8 cellular contexts compared by ENCODE assay signal in the genomic region with DNA sequence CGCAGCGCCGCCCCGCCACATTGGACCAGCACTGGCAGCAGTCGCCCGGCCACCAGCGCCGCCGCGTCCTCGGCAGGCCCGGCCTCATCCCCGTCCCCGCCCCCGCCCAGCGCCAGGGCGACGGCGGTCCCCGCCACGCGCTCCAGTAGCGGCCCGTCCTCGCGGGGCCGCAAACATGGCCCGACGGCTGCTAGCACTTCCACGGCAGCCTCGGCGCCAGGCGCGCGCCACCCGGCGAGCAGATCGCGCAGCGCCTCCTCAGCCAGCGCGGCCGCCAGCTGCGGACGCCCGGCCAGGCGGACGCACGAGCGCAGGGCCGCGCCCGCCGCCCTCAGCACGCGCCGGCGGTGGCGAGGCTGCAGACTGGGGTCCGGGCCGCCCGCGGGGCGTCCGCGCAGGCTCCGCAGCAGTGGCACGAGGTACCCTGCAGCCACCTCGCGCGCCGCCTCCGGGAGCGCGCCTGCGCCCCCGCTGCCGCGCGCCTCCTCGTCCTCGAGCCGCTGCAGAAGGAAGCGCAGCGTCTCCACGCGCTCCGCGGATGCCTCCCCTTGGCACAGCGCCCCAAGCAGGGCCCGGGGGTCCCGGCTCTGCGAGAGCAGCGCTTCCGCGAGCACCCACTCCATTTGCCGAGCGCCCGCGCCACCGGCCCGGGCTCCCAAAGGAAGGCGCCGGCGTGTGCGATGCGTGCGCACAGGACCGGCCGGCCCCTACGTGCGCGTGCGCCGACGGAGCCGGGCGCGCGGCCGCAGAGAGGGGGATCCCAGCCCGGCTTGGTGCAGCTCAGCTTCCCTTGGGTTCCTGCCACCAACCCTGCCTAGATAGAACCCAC. TPM values are rescaled to one million over a fixed set of nuclear protein-coding genes. Genes with fewer than 3 reads are reported as not detected.
DNase-seq lines count a peak whose midpoint lies in the region; ATAC-seq and TF ChIP-seq lines count a peak whose summit lies in the region.

A gene with protein sequence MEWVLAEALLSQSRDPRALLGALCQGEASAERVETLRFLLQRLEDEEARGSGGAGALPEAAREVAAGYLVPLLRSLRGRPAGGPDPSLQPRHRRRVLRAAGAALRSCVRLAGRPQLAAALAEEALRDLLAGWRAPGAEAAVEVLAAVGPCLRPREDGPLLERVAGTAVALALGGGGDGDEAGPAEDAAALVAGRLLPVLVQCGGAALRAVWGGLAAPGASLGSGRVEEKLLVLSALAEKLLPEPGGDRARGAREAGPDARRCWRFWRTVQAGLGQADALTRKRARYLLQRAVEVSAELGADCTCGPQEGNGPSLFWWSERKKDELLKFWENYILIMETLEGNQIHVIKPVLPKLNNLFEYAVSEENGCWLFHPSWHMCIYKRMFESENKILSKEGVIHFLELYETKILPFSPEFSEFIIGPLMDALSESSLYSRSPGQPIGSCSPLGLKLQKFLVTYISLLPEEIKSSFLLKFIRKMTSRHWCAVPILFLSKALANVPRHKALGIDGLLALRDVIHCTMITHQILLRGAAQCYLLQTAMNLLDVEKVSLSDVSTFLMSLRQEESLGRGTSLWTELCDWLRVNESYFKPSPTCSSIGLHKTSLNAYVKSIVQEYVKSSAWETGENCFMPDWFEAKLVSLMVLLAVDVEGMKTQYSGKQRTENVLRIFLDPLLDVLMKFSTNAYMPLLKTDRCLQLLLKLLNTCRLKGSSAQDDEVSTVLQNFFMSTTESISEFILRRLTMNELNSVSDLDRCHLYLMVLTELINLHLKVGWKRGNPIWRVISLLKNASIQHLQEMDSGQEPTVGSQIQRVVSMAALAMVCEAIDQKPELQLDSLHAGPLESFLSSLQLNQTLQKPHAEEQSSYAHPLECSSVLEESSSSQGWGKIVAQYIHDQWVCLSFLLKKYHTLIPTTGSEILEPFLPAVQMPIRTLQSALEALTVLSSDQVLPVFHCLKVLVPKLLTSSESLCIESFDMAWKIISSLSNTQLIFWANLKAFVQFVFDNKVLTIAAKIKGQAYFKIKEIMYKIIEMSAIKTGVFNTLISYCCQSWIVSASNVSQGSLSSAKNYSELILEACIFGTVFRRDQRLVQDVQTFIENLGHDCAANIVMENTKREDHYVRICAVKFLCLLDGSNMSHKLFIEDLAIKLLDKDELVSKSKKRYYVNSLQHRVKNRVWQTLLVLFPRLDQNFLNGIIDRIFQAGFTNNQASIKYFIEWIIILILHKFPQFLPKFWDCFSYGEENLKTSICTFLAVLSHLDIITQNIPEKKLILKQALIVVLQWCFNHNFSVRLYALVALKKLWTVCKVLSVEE (N-terminal part only) (minus strand): TSS at position 699 of the 829 bp plus-strand sequence. CDS start 76 bp downstream, at position 623.

- H3K79me2 ChIP-seq in Loucy (ENCODE audit: insufficient read depth, low read length), result peaks cover 45% of the 10 kb centered on the region

- H3F3A ChIP-seq in Loucy (ENCODE audit: low read depth), result no peaks in the 10 kb centered on the region

- peak; percentile 82 for ATAC-seq in omental fat pad (ENCODE audit: low FRiP score)

- H3K27ac Mint-ChIP-seq in activated naive CD4-positive, alpha-beta T cell treated with anti-CD3 and anti-CD28 coated beads for 36 hours, result peak within 1 kb of the TSS; percentile 46

- peaks cover 49% of the 10 kb centered on the region for H3K4me1 ChIP-seq in Loucy (ENCODE audit: insufficient read depth, low read length, poor library complexity, severe bottlenecking)

- H4K20me1 ChIP-seq in Loucy (ENCODE audit: insufficient read depth, low read length, poor library complexity, severe bottlenecking), result peaks cover 16% of the 10 kb centered on the region

- peak within 1 kb of the TSS; percentile 94 for H3K4me2 ChIP-seq in Loucy (ENCODE audit: low read depth, low read length, poor library complexity, severe bottlenecking)

- peak within 1 kb of the TSS; percentile 90 for H3K4me3 ChIP-seq in H7 (ENCODE audit: insufficient read depth, low read depth, low read length)
- peak within 1 kb of the TSS; percentile 80 for H3K4me3 ChIP-seq in Loucy (ENCODE audit: low read length, poor library complexity, severe bottlenecking)

- peak within 1 kb of the TSS; percentile 79 for H3K4me3 Mint-ChIP-seq in activated naive CD4-positive, alpha-beta T cell treated with anti-CD3 and anti-CD28 coated beads for 36 hours

- CTCF ChIA-PET in activated naive CD4-positive, alpha-beta T cell treated with anti-CD3 and anti-CD28 coated beads for 36 hours (lab: Charles Lee), result no interaction called here

- DNase-seq in GM03348 (ENCODE audit: low spot score), result peak; percentile 98
- DNase-seq in H7, result peak; percentile 95
- peak; percentile 73 for DNase-seq in SK-MEL-5 (ENCODE audit: low read depth, low spot score)
- DNase-seq in activated naive CD4-positive, alpha-beta T cell treated with anti-CD3 and anti-CD28 coated beads for 36 hours, result peak; percentile 77
- peak; percentile 66 for DNase-seq in globus pallidus (ENCODE audit: low spot score)
- no peak for DNase-seq in omental fat pad (ENCODE audit: low spot score)

- no peaks in the 10 kb centered on the region for H3K9me3 ChIP-seq in Loucy (ENCODE audit: insufficient read depth, low read depth, low read length)

- H2AFZ ChIP-seq in Loucy (ENCODE audit: low read length), result peak within 1 kb of the TSS; percentile 77

- H3K9me2 ChIP-seq in Loucy (replicated peaks; ENCODE audit: low read depth, low read length), result no peaks in the 10 kb centered on the region

- in situ Hi-C loops in SK-MEL-5 (cut with HindIII; ENCODE audit: low pct_unique_long_range_greater_than_20kb, low sequenced_read_pairs), result no loop called here

- peaks cover 49% of the 10 kb centered on the region for H3K4me1 Mint-ChIP-seq in activated naive CD4-positive, alpha-beta T cell treated with anti-CD3 and anti-CD28 coated beads for 36 hours (ENCODE audit: low read depth)

- H3K27me3 ChIP-seq in H7 (ENCODE audit: control insufficient read depth, insufficient read depth, low read length) (peaks cover 7% of the 10 kb centered on the region), Loucy (ENCODE audit: insufficient read depth, low read length, poor library complexity, severe bottlenecking) (no peaks in the 10 kb centered on the region)

- H3K36me3 Mint-ChIP-seq in activated naive CD4-positive, alpha-beta T cell treated with anti-CD3 and anti-CD28 coated beads for 36 hours (ENCODE audit: low read depth), result peaks cover 2% of the 10 kb centered on the region

- TF ChIP-seq CTCF in Loucy (conservative IDR thresholded peaks at IDR 0.05; ENCODE audit: low read length) (no peak), omental fat pad (IDR thresholded peaks at IDR 0.05) (no peak)

- intact Hi-C loops in activated naive CD4-positive, alpha-beta T cell treated with anti-CD3 and anti-CD28 coated beads for 36 hours (cut with micrococcal nuclease), result loop anchor here (1.0 to 2.0 kb wide), 6 partner anchors 70 to 1026 kb away; a partner anchor contains a TSS

- H3K27ac ChIP-seq in temporal lobe (ENCODE audit: low read depth, low read length), result peak within 1 kb of the TSS; percentile 20

- no peaks in the 10 kb centered on the region for H3K9me3 Mint-ChIP-seq in activated naive CD4-positive, alpha-beta T cell treated with anti-CD3 and anti-CD28 coated beads for 36 hours

- peak within 1 kb of the TSS; percentile 71 for H3K9ac ChIP-seq in Loucy (ENCODE audit: low read depth, low read length, poor library complexity, severe bottlenecking)

- no peaks in the 10 kb centered on the region for H3K36me3 ChIP-seq in H7 (replicated peaks; ENCODE audit: control insufficient read depth, insufficient read depth, low read length)
- no peaks in the 10 kb centered on the region for H3K36me3 ChIP-seq in Loucy (ENCODE audit: insufficient read depth, low read length)

- H3K27me3 Mint-ChIP-seq in activated naive CD4-positive, alpha-beta T cell treated with anti-CD3 and anti-CD28 coated beads for 36 hours (ENCODE audit: low read depth), result peaks cover 12% of the 10 kb centered on the region

RNA-seq across cellular contexts. Expression of the gene that starts here (rescaled TPM):
- 28.7 and 57.5 TPM in 2 replicates for total RNA-seq in H7 (2014; rRNA removed; shearing (Covaris generic))
- total RNA-seq in SK-MEL-5 (2014; rRNA removed; shearing (Covaris generic)), result 39.9 and 42.8 TPM in 2 replicates
- polyA plus RNA-seq in SK-MEL-5 (2015; cell fraction: cytosol; rRNA removed), result 17.6 and 39.9 TPM in 2 replicates
- 199 and 257 TPM in 2 replicates for polyA plus RNA-seq in SK-MEL-5 (2015; cell fraction: nucleus; rRNA removed)
- 10 to 100 TPM; 40.2 to 41.6 TPM for total RNA-seq in activated naive CD4-positive, alpha-beta T cell treated with anti-CD3 and anti-CD28 coated beads for 36 hours
- total RNA-seq in omental fat pad (10 to 100 TPM; 12.1 to 26.0 (median 13.6) TPM), temporal lobe (42.3 TPM)
